ENCODE assay signal across 11 cellular contexts in genomic region chr4:113645771-113646455, GRCh38.
DNase-seq lines count a peak whose midpoint lies in the region; ATAC-seq and FAIRE-seq lines count a peak whose summit lies in the region.
"Had no signal": no experiment of that assay in that cellular context is flagged by ENCODE, and none has a peak within 500 bp of the region (broad histone marks: within the 10 kb centered on the region; RNA-seq: fewer than 3 reads in every experiment).

No MANE protein-coding gene starts in this region.

- H3K4me1 Mint-ChIP-seq in activated naive CD4-positive, alpha-beta T cell treated with anti-CD3 and anti-CD28 coated beads, Interleukin-2, amount 50 U/mL, for 24 hours = peaks cover 63% of the 10 kb centered on the region
- peaks cover 22% of the 10 kb centered on the region for H3K4me1 Mint-ChIP-seq in activated CD4-positive, alpha-beta T cell treated with anti-CD3 and anti-CD28 coated beads, Interleukin-2, amount 10 ng/mL, durations not matched to agents 24 days and 14 days

- peaks cover 7% of the 10 kb centered on the region for H3K9me3 Mint-ChIP-seq in activated naive CD4-positive, alpha-beta T cell treated with anti-CD3 and anti-CD28 coated beads, Interleukin-2, amount 50 U/mL, for 24 hours
- H3K9me3 Mint-ChIP-seq in activated CD4-positive, alpha-beta T cell treated with anti-CD3 and anti-CD28 coated beads, Interleukin-2, amount 10 ng/mL, durations not matched to agents 24 days and 14 days = peaks cover 3% of the 10 kb centered on the region
- H3K9me3 Mint-ChIP-seq: activated CD4-positive, alpha-beta memory T cell treated with anti-CD3 and anti-CD28 coated beads, Interleukin-2, amount 10 ng/mL, durations not matched to agents 7 days and 5 days had no signal

- H3K4me3 Mint-ChIP-seq in activated naive CD4-positive, alpha-beta T cell treated with anti-CD3 and anti-CD28 coated beads, Interleukin-2, amount 50 U/mL, for 24 hours = peak overlapping the region; percentile 33
- no peak overlapping the region for H3K4me3 Mint-ChIP-seq in activated CD4-positive, alpha-beta T cell treated with anti-CD3 and anti-CD28 coated beads, Interleukin-2, amount 10 ng/mL, durations not matched to agents 24 days and 14 days
- H3K4me3 Mint-ChIP-seq: activated CD4-positive, alpha-beta memory T cell treated with anti-CD3 and anti-CD28 coated beads, Interleukin-2, amount 10 ng/mL, durations not matched to agents 7 days and 5 days had no signal

- no peak for FAIRE-seq in urothelium cell line (lab: Jason Lieb, UNC)
- FAIRE-seq: G401.6 had no signal

- H3K36me3 Mint-ChIP-seq in activated naive CD4-positive, alpha-beta T cell treated with anti-CD3 and anti-CD28 coated beads, Interleukin-2, amount 50 U/mL, for 24 hours = peaks cover 28% of the 10 kb centered on the region
- H3K36me3 Mint-ChIP-seq in activated CD4-positive, alpha-beta T cell treated with anti-CD3 and anti-CD28 coated beads, Interleukin-2, amount 10 ng/mL, durations not matched to agents 24 days and 14 days (ENCODE audit: low read depth) = peaks cover 37% of the 10 kb centered on the region

- ATAC-seq in HG02610 (IDR thresholded peaks at IDR 0.05; ENCODE audit: unreplicated experiment) = no peak

- no peaks in the 10 kb centered on the region for H3K27me3 Mint-ChIP-seq in activated naive CD4-positive, alpha-beta T cell treated with anti-CD3 and anti-CD28 coated beads, Interleukin-2, amount 50 U/mL, for 24 hours
- no peaks in the 10 kb centered on the region for H3K27me3 Mint-ChIP-seq in activated CD4-positive, alpha-beta T cell treated with anti-CD3 and anti-CD28 coated beads, Interleukin-2, amount 10 ng/mL, durations not matched to agents 24 days and 14 days
- H3K27me3 Mint-ChIP-seq: activated CD4-positive, alpha-beta memory T cell treated with anti-CD3 and anti-CD28 coated beads, Interleukin-2, amount 10 ng/mL, durations not matched to agents 7 days and 5 days had no signal

- peak overlapping the region; percentile 71 for H3K27ac Mint-ChIP-seq in activated naive CD4-positive, alpha-beta T cell treated with anti-CD3 and anti-CD28 coated beads, Interleukin-2, amount 50 U/mL, for 24 hours
- no peak overlapping the region for H3K27ac Mint-ChIP-seq in activated CD4-positive, alpha-beta T cell treated with anti-CD3 and anti-CD28 coated beads, Interleukin-2, amount 10 ng/mL, durations not matched to agents 24 days and 14 days
- H3K27ac Mint-ChIP-seq: activated CD4-positive, alpha-beta memory T cell treated with anti-CD3 and anti-CD28 coated beads, Interleukin-2, amount 10 ng/mL, durations not matched to agents 7 days and 5 days had no signal

- no peak for DNase-seq in activated naive CD4-positive, alpha-beta T cell (lab: John Stamatoyannopoulos, UW)
- DNase-seq in amniotic epithelial cell (ENCODE audit: low read depth) (peak; percentile 83), iPS-NIHi7 (ENCODE audit: extremely low spot score) (peak; percentile 66), urothelium cell line (ENCODE audit: low spot score) (peak; percentile 75)
- no peak for DNase-seq in activated CD4-positive, alpha-beta T cell treated with anti-CD3 and anti-CD28 coated beads, Interleukin-2, amount 10 ng/mL, durations not matched to agents 24 days and 14 days
- no peak for DNase-seq in activated effector memory CD4-positive, alpha-beta T cell treated with anti-CD3 and anti-CD28 coated beads, Interleukin-2, amount 50 U/mL, for 16 hours
- DNase-seq: activated CD4-positive, alpha-beta memory T cell treated with anti-CD3 and anti-CD28 coated beads, Interleukin-2, amount 10 ng/mL, durations not matched to agents 7 days and 5 days; trophoblast cell had no signal

- intact Hi-C loops in activated CD4-positive, alpha-beta T cell treated with anti-CD3 and anti-CD28 coated beads, Interleukin-2, amount 10 ng/mL, durations not matched to agents 24 days and 14 days (cut with micrococcal nuclease) = no loop called here

Comparison
In these comparisons a context has a peak if more than half of its experiments do, and no peak if none do; other contexts are left out.
1. DNase-seq: peak in amniotic epithelial cell (single experiment), iPS-NIHi7 (single experiment) and urothelium cell line (single experiment); none in activated naive CD4-positive, alpha-beta T cell (0 of 4), activated CD4-positive, alpha-beta T cell treated with anti-CD3 and anti-CD28 coated beads, Interleukin-2, amount 10 ng/mL, durations not matched to agents 24 days and 14 days (single experiment) and activated effector memory CD4-positive, alpha-beta T cell treated with anti-CD3 and anti-CD28 coated beads, Interleukin-2, amount 50 U/mL, for 16 hours (single experiment).